11 cellular contexts compared by ENCODE assay signal in genomic region chr6:138631566-138631965, GRCh38.
"Had no signal": no experiment of that assay in that cellular context is flagged by ENCODE, and none has a peak within 500 bp of the region (broad histone marks: within the 10 kb centered on the region; RNA-seq: fewer than 3 reads in every experiment).

No MANE protein-coding gene starts in this region.

- H3K27ac ChIP-seq: GM23248 had no signal

- H3K9me3 Mint-ChIP-seq: GM23338, H9, HFFc6 had no signal

- H3K4me3 ChIP-seq: GM23248, GM23338, HAP-1 had no signal

- H3K4me2 ChIP-seq: GM23338 had no signal

- H3K36me3 ChIP-seq: HAP-1 had no signal

- H3K27ac Mint-ChIP-seq: GM23338, HFFc6 had no signal

- H3K9ac ChIP-seq: GM23248 had no signal

- DNase-seq: GM23248, GOT3, H7, H9, HCEC 1CT, HFFc6 had no signal

- H2AFZ ChIP-seq: GM23248, GM23338 had no signal

- FAIRE-seq: H1, H54 had no signal

- H3K4me3 Mint-ChIP-seq: GM23338, H9, HFFc6 had no signal

- ATAC-seq: GM23338, HCT116 had no signal

- H3K9me3 ChIP-seq: HAP-1 had no signal
